In the genomic region with DNA sequence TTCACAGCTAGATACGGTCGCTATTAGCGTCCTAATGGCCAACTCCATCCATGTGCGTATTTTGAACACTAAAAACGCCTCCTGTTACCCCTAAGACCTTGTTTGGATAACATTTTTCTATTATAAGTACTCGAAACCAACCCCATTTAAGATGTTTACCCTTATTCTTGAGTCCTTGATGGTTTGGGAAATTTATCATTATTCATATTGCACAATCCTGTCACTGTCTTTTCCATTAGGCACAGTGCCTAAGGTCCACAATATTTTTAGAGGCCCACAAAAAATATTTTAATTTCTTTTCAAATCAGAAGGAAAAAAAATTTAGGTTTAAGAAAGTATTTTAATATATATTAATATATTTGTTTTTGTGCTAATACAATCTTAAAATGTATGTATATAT, we compare ENCODE assay signal across 9 cellular contexts. TPM values are rescaled to one million over a fixed set of nuclear protein-coding genes. Genes with fewer than 3 reads are reported as not detected.
DNase-seq lines count a peak whose midpoint lies in the region; ATAC-seq and TF ChIP-seq lines count a peak whose summit lies in the region.
"Had no signal": no experiment of that assay in that cellular context is flagged by ENCODE, and none has a peak within 500 bp of the region (broad histone marks: within the 10 kb centered on the region; RNA-seq: fewer than 3 reads in every experiment).

No MANE protein-coding gene starts in this region.

- intact Hi-C loops in Right ventricle myocardium inferior (cut with DNase I) (loop anchor here (2.0 to 5.0 kb wide), 3 partner anchors 35 to 250 kb away; no protein-coding TSS in a partner anchor), mammary epithelial cell (cut with micrococcal nuclease) (loop anchor here (2.0 to 10.0 kb wide), 2 partner anchors 251 to 367 kb away; no protein-coding TSS in a partner anchor), upper lobe of right lung (cut with DNase I) (loop anchor here (10.0 kb wide), 1 partner anchor 107 kb away; no protein-coding TSS in a partner anchor)

- H3K4me2 ChIP-seq in mammary epithelial cell (ENCODE audit: insufficient read depth, low read depth, low read length), result peak overlapping the region; percentile 87

- H3K36me3 ChIP-seq in cardiac muscle cell (no peaks in the 10 kb centered on the region), mammary epithelial cell (ENCODE audit: insufficient read depth, low read length) (no peaks in the 10 kb centered on the region), mucosa of stomach (ENCODE audit: control insufficient read depth, insufficient read depth, low read length) (no peaks in the 10 kb centered on the region), upper lobe of right lung (no peaks in the 10 kb centered on the region)

- dilution Hi-C loops in mammary epithelial cell (cut with HindIII; ENCODE audit: low sequenced_read_pairs), result no loop called here

- H3K27ac ChIP-seq in cardiac muscle cell (no peak overlapping the region), mammary epithelial cell (ENCODE audit: insufficient read depth, low read depth, low read length) (no peak overlapping the region), upper lobe of right lung (peak overlapping the region; percentile 96)

- no peaks in the 10 kb centered on the region for H3K79me2 ChIP-seq in mammary epithelial cell (ENCODE audit: insufficient read depth, low read length)

- in situ Hi-C loops in mammary epithelial cell (cut with MboI; ENCODE audit: low sequenced_read_pairs in 2 of 2), result loop anchor here in 1 of 2 donors (25.0 kb wide), 1 partner anchor 255 kb away; no protein-coding TSS in a partner anchor

- H4K20me1 ChIP-seq in mammary epithelial cell (ENCODE audit: insufficient read depth, low read length), result no peaks in the 10 kb centered on the region

- no peak for ATAC-seq in Right ventricle myocardium inferior
- ATAC-seq in upper lobe of right lung, result no peak

- no peaks in the 10 kb centered on the region for H3K9me3 ChIP-seq in cardiac muscle cell (ENCODE audit: low read depth)
- no peaks in the 10 kb centered on the region for H3K9me3 ChIP-seq in mammary epithelial cell (replicated peaks; ENCODE audit: insufficient read depth, low read length)
- H3K9me3 ChIP-seq in mucosa of stomach (ENCODE audit: control insufficient read depth, low read length), result no peaks in the 10 kb centered on the region
- no peaks in the 10 kb centered on the region for H3K9me3 ChIP-seq in upper lobe of right lung

- H2AFZ ChIP-seq in mammary epithelial cell (ENCODE audit: low read depth, low read length), result peak overlapping the region; percentile 90

- no peak overlapping the region for H3K9ac ChIP-seq in mammary epithelial cell (ENCODE audit: insufficient read depth, low read length)
- peak overlapping the region; percentile 90 for H3K9ac ChIP-seq in mucosa of stomach (ENCODE audit: low read length)

- CTCF ChIA-PET in mammary epithelial cell (lab: Charles Lee; ENCODE audit: low non-redundant PET), result no interaction called here

- BruUV-seq in mammary epithelial cell (replicated peaks; lab: Mats Ljungman, UMichigan), result no TSS peak

- H3K4me3 ChIP-seq in cardiac muscle cell, result peak overlapping the region; percentile 87
- H3K4me3 ChIP-seq in mammary epithelial cell (replicated peaks in 1 of 3; ENCODE audit: insufficient read depth in 1 of 3, low read depth in 2 of 3, low read length in 3 of 3), result peak overlapping the region in 2 of 3 experiments; percentile 89 to 94
- peak overlapping the region; percentile 87 for H3K4me3 ChIP-seq in mucosa of stomach (ENCODE audit: low read length)
- H3K4me3 ChIP-seq in upper lobe of right lung, result peak overlapping the region; percentile 72

- DNase-seq in cardiac muscle cell (ENCODE audit: low read depth in 1 of 2, low spot score in 1 of 2), result no peak
- DNase-seq in Right ventricle myocardium inferior (ENCODE audit: missing footprints), result no peak
- no peak for DNase-seq in mammary epithelial cell
- no peak for DNase-seq in upper lobe of right lung
- DNase-seq in ecto neural progenitor cell (ENCODE audit: low spot score), result no peak
- no peak for DNase-seq in GOT3 (lab: John Stamatoyannopoulos, UW)
- no peak for DNase-seq in activated effector memory CD4-positive, alpha-beta T cell treated with Interleukin-2 at 50 U/mL for 16 hours
- DNase-seq: stimulated activated naive CD8-positive, alpha-beta T cell treated with anti-CD3 and anti-CD28 coated beads, Interleukin-15, amount 100 ng/mL, for 72 hours had no signal

- TF ChIP-seq CTCF in cardiac muscle cell (IDR thresholded peaks at IDR 0.05; ENCODE audit: low read depth, low read length) (no peak), mammary epithelial cell (conservative IDR thresholded peaks at IDR 0.05 in 1 of 2, IDR thresholded peaks at IDR 0.05 in 1 of 2; ENCODE audit: extremely low read depth in 1 of 2, insufficient read depth in 1 of 2, low read depth in 1 of 2, low read length in 2 of 2) (no peak), upper lobe of right lung (IDR thresholded peaks at IDR 0.05) (no peak)

- H3K4me1 ChIP-seq in cardiac muscle cell (ENCODE audit: low read depth) (peaks cover 15% of the 10 kb centered on the region), mammary epithelial cell (ENCODE audit: insufficient read depth, low read length) (peaks cover 11% of the 10 kb centered on the region), mucosa of stomach (ENCODE audit: control insufficient read depth, insufficient read depth, low read length) (no peaks in the 10 kb centered on the region), upper lobe of right lung (peaks cover 16% of the 10 kb centered on the region)

- H3K27me3 ChIP-seq in cardiac muscle cell (no peaks in the 10 kb centered on the region), mammary epithelial cell (ENCODE audit: insufficient read depth, low read length) (peaks cover 5% of the 10 kb centered on the region), mucosa of stomach (ENCODE audit: control insufficient read depth, insufficient read depth, low read length) (no peaks in the 10 kb centered on the region), upper lobe of right lung (no peaks in the 10 kb centered on the region)

- 66% methylated on average over 6 of the region's 6 CpGs for WGBS in mammary epithelial cell (ENCODE audit: low coverage, missing lambda C conversion rate)

RNA-seq across cellular contexts. Expression of a gene that starts 1.3 kb away (rescaled TPM):
- total RNA-seq in cardiac muscle cell (21.4 and 35.6 TPM in 2 replicates), Right ventricle myocardium inferior (56.1 TPM), mammary epithelial cell (10 to 100 TPM in 1 of 2 donors, 1 to 10 TPM in 1; 4.4 to 26.3 TPM), upper lobe of right lung (151 TPM)
- polyA plus RNA-seq in cardiac muscle cell (20.7 and 29.1 TPM in 2 replicates), mammary epithelial cell (1.6 TPM)
- 1.6 TPM for polyA minus RNA-seq in mammary epithelial cell
